2 cellular contexts compared by ENCODE assay signal in the genomic region with DNA sequence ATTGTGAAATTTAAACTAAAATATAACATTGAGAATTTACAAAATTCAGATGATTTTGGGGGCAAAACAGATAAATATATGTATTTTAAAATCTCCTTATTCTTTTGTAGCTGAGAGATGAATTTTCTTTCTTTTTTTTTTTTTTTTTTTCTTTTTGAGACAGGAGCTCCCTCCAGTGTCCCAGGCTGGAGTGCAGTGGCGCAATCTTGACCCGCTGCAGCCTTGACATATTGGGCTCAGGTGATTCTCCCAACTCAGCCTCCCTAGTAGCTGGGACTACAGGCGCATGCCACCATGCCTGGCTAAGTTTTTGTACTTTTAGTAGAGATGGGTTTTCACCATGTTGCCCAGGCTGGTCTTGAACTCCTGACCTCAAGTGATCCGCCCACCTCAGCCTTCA.
TF ChIP-seq lines count a peak whose summit lies in the region.

No MANE protein-coding gene starts in this region.

TF ChIP-seq in HCT116, 20 proteins besides CTCF, POLR2A, EP300 and RAD21:
- TF ChIP-seq CEBPB (IDR thresholded peaks at IDR 0.05; ENCODE audit: low read depth): peak; percentile 28; the same call in 1 of the 2 replicates
TF ChIP-seq in HCT116: peak in this region for 1; not testable (repeated sequence) for 19.

TF ChIP-seq in H1, 55 proteins besides CTCF, POLR2A, EP300 and RAD21:
- peak; percentile 80; the same call in 1 of the 2 replicates for TF ChIP-seq CEBPB (IDR thresholded peaks at IDR 0.05; ENCODE audit: low read depth, low read length)
